In the genomic region with DNA sequence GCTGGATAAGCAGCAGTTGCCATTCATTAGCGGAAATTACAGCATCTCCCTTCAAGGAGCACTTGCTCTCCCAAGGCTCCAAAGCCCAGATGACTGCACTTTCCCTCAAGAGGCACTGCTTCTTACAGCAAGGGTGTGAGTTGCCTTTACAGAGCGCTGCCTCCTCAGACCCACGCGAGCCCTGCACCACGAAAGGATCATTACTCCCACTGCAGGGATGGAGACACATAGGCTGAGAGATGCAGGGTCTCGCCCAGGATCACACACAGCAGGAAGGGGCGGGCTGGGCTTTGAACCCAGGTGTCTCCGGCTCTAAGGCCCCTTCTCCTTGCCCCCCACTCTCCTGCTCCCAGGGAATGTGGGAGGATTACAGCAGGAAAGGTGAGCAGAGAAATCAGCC, we compare ENCODE assay signal across 23 cellular contexts.
"Had no signal": no experiment of that assay in that cellular context is flagged by ENCODE, and none has a peak within 500 bp of the region (broad histone marks: within the 10 kb centered on the region; RNA-seq: fewer than 3 reads in every experiment).

No MANE protein-coding gene starts in this region.

- H3K27me3 Mint-ChIP-seq: activated B cell treated with CpG ODN at 0.5 μM for 24 hours had no signal

- H3K27me3 ChIP-seq: ascending aorta, body of pancreas, MG63 had no signal

- H3K4me3 Mint-ChIP-seq: activated B cell treated with CpG ODN at 0.5 μM for 24 hours; activated CD4-positive, alpha-beta memory T cell treated with anti-CD3 and anti-CD28 coated beads, Interleukin-2, amount 10 ng/mL, durations not matched to agents 7 days and 5 days; activated naive CD8-positive, alpha-beta T cell treated with anti-CD3 and anti-CD28 coated beads, Interleukin-2, amount 50 U/mL, for 24 hours; activated T-cell treated with anti-CD3 and anti-CD28 coated beads, Interleukin-2, amount 50 U/mL, for 4 hours; T-cell had no signal

- H3K4me2 ChIP-seq: KMS-11 had no signal

- H3K4me3 ChIP-seq: ascending aorta, body of pancreas, MG63, SK-N-MC had no signal

- H3K9me3 ChIP-seq: ascending aorta, body of pancreas, MG63 had no signal

- H3K4me1 Mint-ChIP-seq: activated B cell treated with CpG ODN at 0.5 μM for 24 hours; activated CD4-positive, alpha-beta memory T cell treated with anti-CD3 and anti-CD28 coated beads, Interleukin-2, amount 10 ng/mL, durations not matched to agents 7 days and 5 days; activated naive CD8-positive, alpha-beta T cell treated with anti-CD3 and anti-CD28 coated beads, Interleukin-2, amount 50 U/mL, for 24 hours; T-cell had no signal

- H3K4me1 ChIP-seq: ascending aorta, body of pancreas had no signal

- H3K36me3 ChIP-seq: ascending aorta, MG63 had no signal

- DNase-seq: activated B cell treated with CpG ODN at 0.5 μM for 24 hours; activated CD4-positive, alpha-beta T cell treated with anti-CD3 and anti-CD28 coated beads, Interleukin-2, amount 50 U/mL, for 1 hour; activated effector memory CD4-positive, alpha-beta T cell treated with anti-CD3 and anti-CD28 coated beads, Interleukin-2, amount 50 U/mL, for 16 hours; activated naive CD4-positive, alpha-beta T cell treated with Interleukin-2 at 50 U/mL for 16 hours; activated naive CD8-positive, alpha-beta T cell treated with anti-CD3 and anti-CD28 coated beads, Interleukin-2, amount 50 U/mL, for 24 hours; activated T-cell treated with anti-CD3 and anti-CD28 coated beads, Interleukin-2, amount 50 U/mL, for 4 hours; amniotic stem cell; body of pancreas; MG63; MV-4-11; NCI-H1092 treated with DMSO at 0.1 percent for 48 hours; NCI-H1436; NCI-H2029 treated with DMSO at 0.1 percent for 48 hours; NCI-H345; NCI-H510A; T-cell; T-helper 2 cell; T1000 had no signal

- H3K27ac ChIP-seq: ascending aorta, body of pancreas, KMS-11, SK-N-MC had no signal

- H3K9me3 Mint-ChIP-seq: activated B cell treated with CpG ODN at 0.5 μM for 24 hours; activated CD4-positive, alpha-beta memory T cell treated with anti-CD3 and anti-CD28 coated beads, Interleukin-2, amount 10 ng/mL, durations not matched to agents 7 days and 5 days; activated naive CD4-positive, alpha-beta T cell treated with anti-CD3 and anti-CD28 coated beads, Interleukin-2, amount 50 U/mL, for 72 hours; activated naive CD8-positive, alpha-beta T cell treated with anti-CD3 and anti-CD28 coated beads, Interleukin-2, amount 50 U/mL, for 24 hours; activated T-cell treated with anti-CD3 and anti-CD28 coated beads, Interleukin-2, amount 50 U/mL, for 4 hours; T-cell had no signal

- H3K9ac ChIP-seq: KMS-11 had no signal

- H3K36me3 Mint-ChIP-seq: activated naive CD4-positive, alpha-beta T cell treated with anti-CD3 and anti-CD28 coated beads, Interleukin-2, amount 50 U/mL, for 72 hours; T-cell had no signal

- H3K27ac Mint-ChIP-seq: activated B cell treated with CpG ODN at 0.5 μM for 24 hours; activated CD4-positive, alpha-beta memory T cell treated with anti-CD3 and anti-CD28 coated beads, Interleukin-2, amount 10 ng/mL, durations not matched to agents 7 days and 5 days; activated naive CD8-positive, alpha-beta T cell treated with anti-CD3 and anti-CD28 coated beads, Interleukin-2, amount 50 U/mL, for 24 hours; T-cell had no signal
